20 cellular contexts compared by ENCODE assay signal in genomic region chr4:55634417-55635128, GRCh38. TPM values are rescaled to one million over a fixed set of nuclear protein-coding genes. Genes with fewer than 3 reads are reported as not detected.
DNase-seq lines count a peak whose midpoint lies in the region; TF ChIP-seq lines count a peak whose summit lies in the region.
"Had no signal": no experiment of that assay in that cellular context is flagged by ENCODE, and none has a peak within 500 bp of the region (broad histone marks: within the 10 kb centered on the region; RNA-seq: fewer than 3 reads in every experiment).

No MANE protein-coding gene starts in this region.

- H3K4me3 Mint-ChIP-seq in endodermal cell (peak overlapping the region; percentile 72), neural progenitor cell (peak overlapping the region; percentile 88)
- H3K4me3 Mint-ChIP-seq: activated naive CD4-positive, alpha-beta T cell treated with anti-CD3 and anti-CD28 coated beads, Interleukin-2, amount 10 ng/mL, durations not matched to agents 7 days and 5 days had no signal

- no peaks in the 10 kb centered on the region for H3K36me3 Mint-ChIP-seq in endodermal cell (ENCODE audit: low read depth)
- peaks cover 7% of the 10 kb centered on the region for H3K36me3 Mint-ChIP-seq in neural progenitor cell
- H3K36me3 Mint-ChIP-seq: activated naive CD4-positive, alpha-beta T cell treated with anti-CD3 and anti-CD28 coated beads, Interleukin-2, amount 10 ng/mL, durations not matched to agents 7 days and 5 days; memory B cell; naive thymus-derived CD8-positive, alpha-beta T cell; stimulated activated memory B cell treated with anti-CD40 and anti-IgM and Interleukin-4, amounts not matched to agents 10 μg/mL and 1 μg/mL and 100 μg/mL, for 72 hours had no signal

- peaks cover 40% of the 10 kb centered on the region for H3K4me1 Mint-ChIP-seq in endodermal cell
- H3K4me1 Mint-ChIP-seq in neural progenitor cell = peaks cover 47% of the 10 kb centered on the region

- H3F3A ChIP-seq in neural progenitor cell (ENCODE audit: low read depth) = peaks cover 34% of the 10 kb centered on the region

- H4K20me1 ChIP-seq in neural progenitor cell (ENCODE audit: low read depth) = no peaks in the 10 kb centered on the region
- H4K20me1 ChIP-seq: BLaER1 had no signal

- H3K4me3 ChIP-seq in endodermal cell (ENCODE audit: low read length) (peak overlapping the region; percentile 86), neural progenitor cell (peak overlapping the region; percentile 88)
- H3K4me3 ChIP-seq: BLaER1, thyroid gland had no signal

- H3K27ac Mint-ChIP-seq in endodermal cell (no peak overlapping the region), neural progenitor cell (peak overlapping the region; percentile 58)
- H3K27ac Mint-ChIP-seq: activated naive CD4-positive, alpha-beta T cell treated with anti-CD3 and anti-CD28 coated beads, Interleukin-2, amount 10 ng/mL, durations not matched to agents 7 days and 5 days; memory B cell; stimulated activated memory B cell treated with anti-CD40 and anti-IgM and Interleukin-4, amounts not matched to agents 10 μg/mL and 1 μg/mL and 100 μg/mL, for 72 hours had no signal

- H3K27ac ChIP-seq in endodermal cell (ENCODE audit: low read depth, low read length) = no peak overlapping the region
- no peak overlapping the region for H3K27ac ChIP-seq in neural progenitor cell
- H3K27ac ChIP-seq: BLaER1, thyroid gland had no signal

- peak; percentile 37 for DNase-seq in DMS79 treated with DMSO at 0.1 percent for 48 hours (lab: John Stamatoyannopoulos, UW)
- no peak for DNase-seq in DMS79 (lab: John Stamatoyannopoulos, UW)
- DNase-seq in NCI-H526 treated with DMSO at 0.1 percent for 48 hours (lab: John Stamatoyannopoulos, UW) = peak; percentile 95
- no peak for DNase-seq in endodermal cell
- no peak for DNase-seq in neural progenitor cell (ENCODE audit: low spot score)
- DNase-seq in G401 (ENCODE audit: low spot score) = no peak
- DNase-seq in effector CD4-positive, alpha-beta T cell = no peak
- DNase-seq in NCI-H2227 treated with DMSO at 0.1 percent for 48 hours (lab: John Stamatoyannopoulos, UW) = no peak
- DNase-seq: 8988T; activated CD4-positive, alpha-beta T cell treated with anti-CD3 and anti-CD28 coated beads, Interleukin-2, amount 50 U/mL, for 48 hours; activated naive CD4-positive, alpha-beta T cell treated with anti-CD3 and anti-CD28 coated beads, Interleukin-2, amount 10 ng/mL, durations not matched to agents 7 days and 5 days; cortex of kidney; GOT3; naive thymus-derived CD8-positive, alpha-beta T cell; NCI-H510A had no signal

- no peak overlapping the region for H2AFZ ChIP-seq in neural progenitor cell (replicated peaks)

- 37% methylated on average over 3 of the region's 3 CpGs; no CpG with 5 or more reads in 1 of the 2 experiments for WGBS in endodermal cell (ENCODE audit: insufficient coverage in 1 of 2, insufficient read length in 1 of 2), 2 experiments

- no peaks in the 10 kb centered on the region for H3K79me2 ChIP-seq in neural progenitor cell (ENCODE audit: low read depth)

- no peak for TF ChIP-seq CTCF in endodermal cell (conservative IDR thresholded peaks at IDR 0.05)
- TF ChIP-seq CTCF in neural progenitor cell (IDR thresholded peaks at IDR 0.05) = no peak

- no peak overlapping the region for H3K9ac ChIP-seq in endodermal cell (ENCODE audit: extremely low read depth, low read length, poor library complexity, severe bottlenecking)
- no peak overlapping the region for H3K9ac ChIP-seq in neural progenitor cell
- H3K9ac ChIP-seq: BLaER1 had no signal

- H3K36me3 ChIP-seq in endodermal cell (ENCODE audit: control insufficient read depth, insufficient read depth, low read length) (no peaks in the 10 kb centered on the region), neural progenitor cell (no peaks in the 10 kb centered on the region)
- H3K36me3 ChIP-seq: BLaER1, thyroid gland had no signal

- H3K9me3 ChIP-seq in endodermal cell (ENCODE audit: control insufficient read depth, low read length) = peaks cover 12% of the 10 kb centered on the region
- H3K9me3 ChIP-seq in neural progenitor cell (ENCODE audit: low read depth) = no peaks in the 10 kb centered on the region
- H3K9me3 ChIP-seq: thyroid gland had no signal

- H3K4me1 ChIP-seq in endodermal cell (ENCODE audit: control insufficient read depth, insufficient read depth, low read length) = peaks cover 6% of the 10 kb centered on the region
- peaks cover 39% of the 10 kb centered on the region for H3K4me1 ChIP-seq in neural progenitor cell
- H3K4me1 ChIP-seq: BLaER1 had no signal

- in situ Hi-C loops in G401 (cut with HindIII; ENCODE audit: low sequenced_read_pairs) = no loop called here

- peaks cover 14% of the 10 kb centered on the region for H3K9me3 Mint-ChIP-seq in endodermal cell
- peaks cover 16% of the 10 kb centered on the region for H3K9me3 Mint-ChIP-seq in neural progenitor cell
- H3K9me3 Mint-ChIP-seq: activated naive CD4-positive, alpha-beta T cell treated with anti-CD3 and anti-CD28 coated beads, Interleukin-2, amount 10 ng/mL, durations not matched to agents 7 days and 5 days; naive thymus-derived CD8-positive, alpha-beta T cell; stimulated activated memory B cell treated with anti-CD40 and anti-IgM and Interleukin-4, amounts not matched to agents 10 μg/mL and 1 μg/mL and 100 μg/mL, for 72 hours had no signal

- H3K27me3 Mint-ChIP-seq in endodermal cell (ENCODE audit: insufficient read depth) (peaks cover 21% of the 10 kb centered on the region), neural progenitor cell (ENCODE audit: insufficient read depth, low read depth) (no peaks in the 10 kb centered on the region)

- peaks cover 14% of the 10 kb centered on the region for H3K27me3 ChIP-seq in endodermal cell (ENCODE audit: control insufficient read depth, insufficient read depth, low read length, poor library complexity, severe bottlenecking)
- H3K27me3 ChIP-seq in neural progenitor cell = peaks cover 44% of the 10 kb centered on the region

- H3K4me2 ChIP-seq in neural progenitor cell = peak overlapping the region; percentile 100
- H3K4me2 ChIP-seq: BLaER1 had no signal

RNA-seq across cellular contexts. Expression of gene NMU, which starts 1.5 kb away (rescaled TPM):
- total RNA-seq in endodermal cell = 10 to 100 TPM in 1 of 2 donors, 1 to 10 TPM in 1; 9.6 to 17.2 TPM
- polyA plus RNA-seq in endodermal cell (2013, experiment 1 of 2) = 21.5 TPM
- polyA plus RNA-seq in endodermal cell (2013, experiment 2 of 2) = 17.1 TPM
- total RNA-seq in neural progenitor cell (ENCODE audit: low replicate concordance) = 1.8 and 3.8 TPM in 2 replicates
- total RNA-seq in G401 (2014; rRNA removed; shearing (Covaris generic)) = not detected in 2 replicates
- total RNA-seq: naive thymus-derived CD8-positive, alpha-beta T cell had no signal
- polyA plus RNA-seq: naive thymus-derived CD8-positive, alpha-beta T cell had no signal

RNA-seq across cellular contexts. Expression of gene PDCL2, which starts 42.5 kb away (rescaled TPM):
- total RNA-seq in endodermal cell (not detected), neural progenitor cell (ENCODE audit: low replicate concordance) (not detected in 2 replicates)
- polyA plus RNA-seq in endodermal cell (2013, experiment 1 of 2) = not detected
- polyA plus RNA-seq in endodermal cell (2013, experiment 2 of 2) = not detected
- not detected in 2 replicates for total RNA-seq in G401 (2014; rRNA removed; shearing (Covaris generic))
- total RNA-seq: naive thymus-derived CD8-positive, alpha-beta T cell; RPMI7951; thyroid gland had no signal
- polyA plus RNA-seq: naive thymus-derived CD8-positive, alpha-beta T cell had no signal

Comparison
In these comparisons a context has a peak if more than half of its experiments do, and no peak if none do; other contexts are left out.
1. DNase-seq: peak in DMS79 treated with DMSO at 0.1 percent for 48 hours (single experiment) and NCI-H526 treated with DMSO at 0.1 percent for 48 hours (single experiment); none in DMS79 (single experiment), endodermal cell (single experiment), neural progenitor cell (single experiment), G401 (single experiment), effector CD4-positive, alpha-beta T cell (single experiment) and NCI-H2227 treated with DMSO at 0.1 percent for 48 hours (single experiment).